Comparison of ENCODE assay signal across 9 cellular contexts in genomic region chr4:1748465-1748995, GRCh38. TPM values are rescaled to one million over a fixed set of nuclear protein-coding genes. Genes with fewer than 3 reads are reported as not detected.
A peak's percentile ranks its signal among the peaks of the same experiment; 100 is the strongest.
DNase-seq lines count a peak whose midpoint lies in the region; ATAC-seq, FAIRE-seq and TF ChIP-seq lines count a peak whose summit lies in the region.
"Had no signal": no experiment of that assay in that cellular context is flagged by ENCODE, and none has a peak within 500 bp of the region (broad histone marks: within the 10 kb centered on the region; RNA-seq: fewer than 3 reads in every experiment).

No MANE protein-coding gene starts in this region.

- CTCF ChIA-PET in Calu3 (lab: Charles Lee) (interaction anchor here (2.6 kb wide), 1 partner anchor 62 kb away, joined by 18 read pairs; no protein-coding TSS in a partner anchor), PC-9 (lab: Charles Lee) (interaction anchor here (0.6 to 0.8 kb wide), 4 partner anchors 116 to 174 kb away, joined by 4 to 6 read pairs (median 4); no protein-coding TSS in a partner anchor)

- POLR2A ChIA-PET in PC-9 (lab: Charles Lee; ENCODE audit: unreplicated experiment) = no interaction called here

- no peak for ATAC-seq in GM18511 (IDR thresholded peaks at IDR 0.05; ENCODE audit: unreplicated experiment)

- BruUV-seq in Calu3 (replicated peaks; lab: Mats Ljungman, UMichigan) (no TSS peak), PC-9 (replicated peaks; lab: Mats Ljungman, UMichigan) (no TSS peak)

- intact Hi-C loops in Calu3 (cut with micrococcal nuclease; ENCODE audit: unreplicated experiment) = loop anchor here (1.0 kb wide), 1 partner anchor 62 kb away; no protein-coding TSS in a partner anchor
- intact Hi-C loops in PC-9 (cut with micrococcal nuclease; ENCODE audit: unreplicated experiment) = loop anchor here (1.0 to 2.0 kb wide), 3 partner anchors 62 to 438 kb away; no protein-coding TSS in a partner anchor

- no peaks in the 10 kb centered on the region for H3K9me2 ChIP-seq in PC-9 (ENCODE audit: insufficient read depth)

- no peaks in the 10 kb centered on the region for H3K79me2 ChIP-seq in PC-9 (ENCODE audit: low read depth)
- H3K79me2 ChIP-seq in neural progenitor cell (ENCODE audit: low read depth) = no peaks in the 10 kb centered on the region

- H3K27ac Mint-ChIP-seq in Calu3 (ENCODE audit: unreplicated experiment) = no peak overlapping the region
- no peak overlapping the region for H3K27ac Mint-ChIP-seq in neural progenitor cell

- no peaks in the 10 kb centered on the region; the same call in 1 of the 2 replicates for H4K20me1 ChIP-seq in PC-9 (ENCODE audit: insufficient read depth)
- H4K20me1 ChIP-seq in neural progenitor cell (ENCODE audit: low read depth) = peaks cover 20% of the 10 kb centered on the region

- TF ChIP-seq CTCF in Calu3 (IDR thresholded peaks at IDR 0.05; ENCODE audit: unreplicated experiment) = peak; percentile 78
- TF ChIP-seq CTCF in PC-9 (conservative IDR thresholded peaks at IDR 0.05) = peak; percentile 93
- TF ChIP-seq CTCF in neural progenitor cell (IDR thresholded peaks at IDR 0.05) = peak; percentile 92

- no peaks in the 10 kb centered on the region for H3K27me3 ChIP-seq in PC-9 (ENCODE audit: insufficient read depth, low read depth)
- peaks cover 6% of the 10 kb centered on the region for H3K27me3 ChIP-seq in neural progenitor cell

- H3K9me3 Mint-ChIP-seq in Calu3 (ENCODE audit: low read depth, unreplicated experiment) = no peaks in the 10 kb centered on the region
- H3K9me3 Mint-ChIP-seq in neural progenitor cell = no peaks in the 10 kb centered on the region

- H3K27me3 Mint-ChIP-seq in Calu3 (ENCODE audit: unreplicated experiment) (no peaks in the 10 kb centered on the region), neural progenitor cell (ENCODE audit: insufficient read depth, low read depth) (peaks cover 2% of the 10 kb centered on the region)

- H3K4me3 Mint-ChIP-seq in Calu3 (ENCODE audit: low read depth, unreplicated experiment) (no peak overlapping the region), neural progenitor cell (no peak overlapping the region)

- no peak overlapping the region for H2AFZ ChIP-seq in PC-9
- peak overlapping the region; percentile 90 for H2AFZ ChIP-seq in neural progenitor cell (replicated peaks)

- H3K36me3 Mint-ChIP-seq in Calu3 (ENCODE audit: insufficient read depth, unreplicated experiment) (peaks cover 14% of the 10 kb centered on the region), neural progenitor cell (peaks cover 4% of the 10 kb centered on the region)

- DNase-seq in Calu3 = peak; percentile 89
- DNase-seq in HTR-8/SVneo (ENCODE audit: insufficient read length, low spot score) = peak; percentile 94
- peak in 1 of 2 experiments; percentile 84 for DNase-seq in PC-9
- DNase-seq in activated T-cell treated with anti-CD3 and anti-CD28 coated beads for 48 hours (ENCODE audit: low read depth) = peak; percentile 84
- peak; percentile 34 for DNase-seq in fibroblast of gingiva (ENCODE audit: low read depth)
- peak; percentile 92 for DNase-seq in neural progenitor cell (ENCODE audit: low spot score)
- DNase-seq in superior temporal gyrus (ENCODE audit: extremely low spot score) = peak; percentile 42

- H3K4me1 ChIP-seq in PC-9 (replicated peaks; ENCODE audit: insufficient read depth) = no peaks in the 10 kb centered on the region
- H3K4me1 ChIP-seq in neural progenitor cell = peaks cover 10% of the 10 kb centered on the region

- H3K4me3 ChIP-seq in PC-9 = no peak overlapping the region
- H3K4me3 ChIP-seq in neural progenitor cell = peak overlapping the region; percentile 26

- no peaks in the 10 kb centered on the region for H3K9me3 ChIP-seq in PC-9 (ENCODE audit: insufficient read depth, low read depth)
- no peaks in the 10 kb centered on the region for H3K9me3 ChIP-seq in neural progenitor cell (ENCODE audit: low read depth)

- no peaks in the 10 kb centered on the region for H3K4me1 Mint-ChIP-seq in Calu3 (ENCODE audit: low read depth, unreplicated experiment)
- H3K4me1 Mint-ChIP-seq in neural progenitor cell = peaks cover 3% of the 10 kb centered on the region

- H3K4me2 ChIP-seq in PC-9 (peak overlapping the region; percentile 57; the same call in 1 of the 2 replicates), neural progenitor cell (peak overlapping the region; percentile 70)

- H3K36me3 ChIP-seq in PC-9 (ENCODE audit: low read depth) (no peaks in the 10 kb centered on the region), neural progenitor cell (no peaks in the 10 kb centered on the region)

- H3F3A ChIP-seq in PC-9 (ENCODE audit: insufficient read depth, low read depth) (peaks cover 28% of the 10 kb centered on the region; the same call in 1 of the 2 replicates), neural progenitor cell (ENCODE audit: low read depth) (peaks cover 30% of the 10 kb centered on the region)

- H3K9ac ChIP-seq in neural progenitor cell = no peak overlapping the region

- FAIRE-seq in HTR-8/SVneo (lab: Jason Lieb, UNC) = no peak
- FAIRE-seq: TTC549 had no signal

- H3K27ac ChIP-seq in PC-9 (no peak overlapping the region), neural progenitor cell (no peak overlapping the region)

RNA-seq across cellular contexts. Expression of gene TACC3, which starts 27.2 kb away (rescaled TPM):
- total RNA-seq in Calu3 (2022) (89.6 and 95.9 TPM in 2 replicates), PC-9 (2021) (134 TPM in 2 replicates), neural progenitor cell (ENCODE audit: low replicate concordance) (68.4 and 115 TPM in 2 replicates)

RNA-seq across cellular contexts. Expression of gene TMEM129, which starts 27.4 kb away (rescaled TPM):
- total RNA-seq in Calu3 (2022) = 29.8 and 31.0 TPM in 2 replicates
- 41.2 and 52.5 TPM in 2 replicates for total RNA-seq in PC-9 (2021)
- 14.1 and 55.4 TPM in 2 replicates for total RNA-seq in neural progenitor cell (ENCODE audit: low replicate concordance)

RNA-seq across cellular contexts. Expression of gene SLBP, which starts 36.4 kb away (rescaled TPM):
- 46.1 and 49.3 TPM in 2 replicates for total RNA-seq in Calu3 (2022)
- total RNA-seq in PC-9 (2021) = 61.7 and 63.4 TPM in 2 replicates
- total RNA-seq in neural progenitor cell (ENCODE audit: low replicate concordance) = 54.9 and 119 TPM in 2 replicates

RNA-seq across cellular contexts. Expression of gene FGFR3, which starts 44.6 kb away (rescaled TPM):
- total RNA-seq in Calu3 (2022) (34.3 and 47.5 TPM in 2 replicates), PC-9 (2021) (8.2 and 10.6 TPM in 2 replicates), neural progenitor cell (ENCODE audit: low replicate concordance) (4.8 and 17.0 TPM in 2 replicates)
